Comparison of ENCODE assay signal across 26 cellular contexts in the genomic region with DNA sequence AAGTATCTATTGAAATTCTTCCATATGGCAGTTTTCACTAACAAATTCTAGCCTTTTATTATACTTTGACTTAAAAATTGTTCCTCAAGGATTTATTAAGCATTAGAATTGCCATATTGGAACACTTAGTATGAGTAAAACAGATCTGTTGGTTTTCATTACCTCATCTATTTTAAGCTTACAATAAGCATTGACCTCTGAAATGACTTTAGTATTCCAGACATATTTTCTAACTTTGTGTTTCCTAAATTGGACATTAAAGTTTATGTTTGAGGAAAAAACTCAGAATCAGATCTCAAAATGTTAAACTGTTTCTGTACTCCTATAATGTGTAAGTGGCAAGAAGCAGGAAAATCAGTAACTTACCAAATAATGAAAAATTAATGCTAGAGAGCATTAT. TPM values are rescaled to one million over a fixed set of nuclear protein-coding genes. Genes with fewer than 3 reads are reported as not detected.
"Had no signal": no experiment of that assay in that cellular context is flagged by ENCODE, and none has a peak within 500 bp of the region (broad histone marks: within the 10 kb centered on the region; RNA-seq: fewer than 3 reads in every experiment).

No MANE protein-coding gene starts in this region.

- H3K4me1 Mint-ChIP-seq: activated CD4-positive, alpha-beta T cell treated with anti-CD3 and anti-CD28 coated beads, Interleukin-2, amount 10 ng/mL, durations not matched to agents 7 days and 5 days; activated naive CD8-positive, alpha-beta T cell treated with anti-CD3 and anti-CD28 coated beads, Interleukin-2, amount 10 ng/mL, durations not matched to agents 7 days and 5 days; neural progenitor cell; stimulated activated memory B cell treated with anti-CD40 and anti-IgM and Interleukin-4, amounts not matched to agents 10 μg/mL and 1 μg/mL and 100 μg/mL, for 72 hours had no signal

- ATAC-seq: activated CD8-positive, alpha-beta T cell treated with anti-CD3 and anti-CD28 coated beads for 36 hours; body of pancreas; naive thymus-derived CD4-positive, alpha-beta T cell; stimulated activated memory B cell treated with anti-CD40 and anti-IgM and Interleukin-4, amounts not matched to agents 10 μg/mL and 1 μg/mL and 100 μg/mL, for 72 hours had no signal

- H3K4me3 ChIP-seq: body of pancreas, left ventricle myocardium inferior, neural progenitor cell, sigmoid colon, smooth muscle cell, stomach, suprapubic skin, transverse colon had no signal

- H3K4me2 ChIP-seq: neural progenitor cell, smooth muscle cell had no signal

- DNase-seq: activated CD4-positive, alpha-beta T cell treated with anti-CD3 and anti-CD28 coated beads, Interleukin-2, amount 10 ng/mL, durations not matched to agents 7 days and 5 days; activated CD4-positive, CD25-positive, alpha-beta regulatory T cell treated with anti-CD3 and anti-CD28 coated beads, Interleukin-2, amount 50 U/mL, for 72 hours; activated CD8-positive, alpha-beta T cell treated with anti-CD3 and anti-CD28 coated beads for 36 hours; activated naive CD4-positive, alpha-beta T cell; activated naive CD8-positive, alpha-beta T cell treated with anti-CD3 and anti-CD28 coated beads, Interleukin-2, amount 10 ng/mL, durations not matched to agents 7 days and 5 days; activated T-cell treated with anti-CD3 and anti-CD28 coated beads, Interleukin-2, amount 50 U/mL, for 1 hour; amygdala; body of pancreas; effector memory CD4-positive, alpha-beta T cell; left ventricle myocardium inferior; naive thymus-derived CD4-positive, alpha-beta T cell; retina; sigmoid colon; stimulated activated CD4-positive, alpha-beta T cell treated with anti-CD3 and anti-CD28 coated beads, Interleukin-15, amount 100 ng/mL, for 24 hours; stomach; T-helper 1 cell; transverse colon; WERI-Rb-1 had no signal

- H2AFZ ChIP-seq: neural progenitor cell had no signal

- H3K9me3 ChIP-seq: body of pancreas, sigmoid colon, suprapubic skin, transverse colon had no signal

- H3K27me3 ChIP-seq: body of pancreas, neural progenitor cell, sigmoid colon, stomach, suprapubic skin, transverse colon had no signal

- H3K9me3 Mint-ChIP-seq: activated CD4-positive, alpha-beta T cell treated with anti-CD3 and anti-CD28 coated beads, Interleukin-2, amount 10 ng/mL, durations not matched to agents 7 days and 5 days; activated CD8-positive, alpha-beta T cell treated with anti-CD3 and anti-CD28 coated beads for 36 hours; activated naive CD8-positive, alpha-beta T cell treated with anti-CD3 and anti-CD28 coated beads, Interleukin-2, amount 10 ng/mL, durations not matched to agents 7 days and 5 days; activated T-helper 2 cell treated with anti-CD3 and anti-CD28 coated beads, Interferon-gamma antibody, Interleukin-2, Interleukin-4, amounts not matched to agents 10 μg/mL and 5 μg/mL and 100 μg/mL, durations not matched to agents 14 hours and 24 hours and 36 hours; neural progenitor cell; stimulated activated memory B cell treated with anti-CD40 and anti-IgM and Interleukin-4, amounts not matched to agents 10 μg/mL and 1 μg/mL and 100 μg/mL, for 72 hours had no signal

- H3K27ac Mint-ChIP-seq: activated CD4-positive, alpha-beta T cell treated with anti-CD3 and anti-CD28 coated beads, Interleukin-2, amount 10 ng/mL, durations not matched to agents 7 days and 5 days; activated CD8-positive, alpha-beta T cell treated with anti-CD3 and anti-CD28 coated beads for 36 hours; activated naive CD8-positive, alpha-beta T cell treated with anti-CD3 and anti-CD28 coated beads, Interleukin-2, amount 10 ng/mL, durations not matched to agents 7 days and 5 days; activated T-helper 2 cell treated with anti-CD3 and anti-CD28 coated beads, Interferon-gamma antibody, Interleukin-2, Interleukin-4, amounts not matched to agents 10 μg/mL and 5 μg/mL and 100 μg/mL, durations not matched to agents 14 hours and 24 hours and 36 hours; naive thymus-derived CD4-positive, alpha-beta T cell; neural progenitor cell; progenitor cell of endocrine pancreas; stimulated activated memory B cell treated with anti-CD40 and anti-IgM and Interleukin-4, amounts not matched to agents 10 μg/mL and 1 μg/mL and 100 μg/mL, for 72 hours had no signal

- H3K4me3 Mint-ChIP-seq: activated CD4-positive, alpha-beta T cell treated with anti-CD3 and anti-CD28 coated beads, Interleukin-2, amount 10 ng/mL, durations not matched to agents 7 days and 5 days; activated CD8-positive, alpha-beta T cell treated with anti-CD3 and anti-CD28 coated beads for 36 hours; activated naive CD8-positive, alpha-beta T cell treated with anti-CD3 and anti-CD28 coated beads, Interleukin-2, amount 10 ng/mL, durations not matched to agents 7 days and 5 days; naive thymus-derived CD4-positive, alpha-beta T cell; neural progenitor cell; stimulated activated memory B cell treated with anti-CD40 and anti-IgM and Interleukin-4, amounts not matched to agents 10 μg/mL and 1 μg/mL and 100 μg/mL, for 72 hours had no signal

- FAIRE-seq: TTC549, urothelium cell line had no signal

- H3K9ac ChIP-seq: neural progenitor cell had no signal

- H3K27me3 Mint-ChIP-seq: activated CD4-positive, alpha-beta T cell treated with anti-CD3 and anti-CD28 coated beads, Interleukin-2, amount 10 ng/mL, durations not matched to agents 7 days and 5 days; activated CD8-positive, alpha-beta T cell treated with anti-CD3 and anti-CD28 coated beads for 36 hours; activated naive CD8-positive, alpha-beta T cell treated with anti-CD3 and anti-CD28 coated beads, Interleukin-2, amount 10 ng/mL, durations not matched to agents 7 days and 5 days; naive thymus-derived CD4-positive, alpha-beta T cell; progenitor cell of endocrine pancreas; stimulated activated memory B cell treated with anti-CD40 and anti-IgM and Interleukin-4, amounts not matched to agents 10 μg/mL and 1 μg/mL and 100 μg/mL, for 72 hours had no signal

- H3K27ac ChIP-seq: body of pancreas, left ventricle myocardium inferior, neural progenitor cell, sigmoid colon, stomach, suprapubic skin, transverse colon, WERI-Rb-1 had no signal

- H3K4me1 ChIP-seq: body of pancreas, left ventricle myocardium inferior, neural progenitor cell, sigmoid colon, stomach, suprapubic skin, transverse colon had no signal

RNA-seq across cellular contexts. Expression of a gene that starts 48.4 kb away (rescaled TPM):
- total RNA-seq: naive thymus-derived CD4-positive, alpha-beta T cell had no signal
